Comparison of ENCODE assay signal across 8 cellular contexts in the genomic region with DNA sequence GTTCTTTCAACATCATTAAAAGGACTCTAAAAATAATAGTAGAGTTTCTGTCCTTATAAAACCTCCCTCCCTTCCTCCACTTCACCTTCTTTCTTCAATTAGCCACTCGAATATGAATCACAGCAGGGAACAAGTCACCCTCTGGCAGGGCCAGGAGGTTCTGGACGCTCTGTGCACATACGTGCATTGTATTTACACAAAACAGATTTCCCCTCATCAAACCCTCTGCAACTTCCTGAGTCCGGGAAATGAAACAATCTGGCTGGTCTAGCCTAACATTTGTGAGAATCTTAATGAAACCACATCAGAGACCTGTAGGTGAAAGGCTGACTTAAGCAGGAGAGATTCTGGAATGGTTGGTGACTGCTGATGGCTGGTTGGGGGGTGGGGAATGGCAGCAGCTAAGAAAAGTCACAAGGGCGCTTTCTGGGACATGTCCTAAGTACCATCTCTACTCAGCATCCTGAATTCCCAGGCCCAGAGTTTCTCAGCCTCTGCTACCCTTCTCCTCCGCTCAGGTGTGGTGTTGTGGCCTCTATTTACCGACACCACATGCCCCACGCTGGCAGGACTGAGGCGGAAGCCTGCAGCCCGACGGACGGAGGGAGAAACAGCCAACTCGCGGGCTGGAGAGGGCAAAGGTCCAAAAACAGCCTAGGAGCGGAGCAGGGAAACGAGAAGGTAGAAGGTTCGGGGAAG. TPM values are rescaled to one million over a fixed set of nuclear protein-coding genes. Genes with fewer than 3 reads are reported as not detected.
DNase-seq lines count a peak whose midpoint lies in the region; ATAC-seq and TF ChIP-seq lines count a peak whose summit lies in the region.

No MANE protein-coding gene starts in this region.

- CTCF ChIA-PET in activated CD4-positive, alpha-beta memory T cell treated with anti-CD3 and anti-CD28 coated beads for 36 hours (lab: Charles Lee), result no interaction called here

- H3K27me3 ChIP-seq in cardiac muscle cell (peaks cover 4% of the 10 kb centered on the region), gastroesophageal sphincter (no peaks in the 10 kb centered on the region), ovary (no peaks in the 10 kb centered on the region)

- peaks cover 2% of the 10 kb centered on the region for H3K36me3 Mint-ChIP-seq in activated CD4-positive, alpha-beta memory T cell treated with anti-CD3 and anti-CD28 coated beads for 36 hours

- TF ChIP-seq POLR2A in gastroesophageal sphincter (IDR thresholded peaks at IDR 0.05) (no peak), ovary (IDR thresholded peaks at IDR 0.05) (no peak)

- no peaks in the 10 kb centered on the region for H3K9me3 Mint-ChIP-seq in activated CD4-positive, alpha-beta memory T cell treated with anti-CD3 and anti-CD28 coated beads for 36 hours

- peak overlapping the region; percentile 85 for H3K4me3 ChIP-seq in cardiac muscle cell
- peak overlapping the region; percentile 75 to 91 for H3K4me3 ChIP-seq in gastroesophageal sphincter
- H3K4me3 ChIP-seq in ovary, result peak overlapping the region; percentile 65

- ATAC-seq in Right ventricle myocardium inferior (no peak), gastroesophageal sphincter (no peak), HG02588 (IDR thresholded peaks at IDR 0.05; ENCODE audit: unreplicated experiment) (no peak)

- 0 to 35% methylated on average over 5 to 6 of the region's 17 CpGs for WGBS in gastroesophageal sphincter (ENCODE audit: low coverage in 1 of 2), 2 donors
- WGBS in ovary, 3 donors, result 23 to 36% (median 27%) methylated on average over 17 of the region's 17 CpGs

- no peak for TF ChIP-seq EP300 in gastroesophageal sphincter (IDR thresholded peaks at IDR 0.05)
- TF ChIP-seq EP300 in ovary (IDR thresholded peaks at IDR 0.05), result no peak

- intact Hi-C loops in Right ventricle myocardium inferior (cut with DNase I), result loop anchor here (5.0 to 10.0 kb wide), 3 partner anchors 65 to 235 kb away; partner anchors contain the start of genes BCORL1 and UTP14A
- intact Hi-C loops in activated CD4-positive, alpha-beta memory T cell treated with anti-CD3 and anti-CD28 coated beads for 36 hours (cut with micrococcal nuclease), result no loop called here
- intact Hi-C loops in ovary (cut with DNase I), result no loop called here

- no peaks in the 10 kb centered on the region for H3K4me1 ChIP-seq in cardiac muscle cell (ENCODE audit: low read depth)
- H3K4me1 ChIP-seq in gastroesophageal sphincter, result peaks cover 0 to 30% (median 0%) of the 10 kb centered on the region in 3 donors
- peaks cover 3% of the 10 kb centered on the region for H3K4me1 ChIP-seq in ovary (ENCODE audit: insufficient read depth)

- H3K27ac ChIP-seq in cardiac muscle cell, result no peak overlapping the region
- peak overlapping the region; percentile 63 to 85 (median 83) for H3K27ac ChIP-seq in gastroesophageal sphincter
- H3K27ac ChIP-seq in ovary, result no peak overlapping the region

- DNase-seq in cardiac muscle cell (ENCODE audit: low read depth in 1 of 2, low spot score in 1 of 2), result peak; percentile 5 to 44
- DNase-seq in Right ventricle myocardium inferior (ENCODE audit: missing footprints), result no peak
- peak; percentile 18 for DNase-seq in activated CD4-positive, alpha-beta memory T cell treated with anti-CD3 and anti-CD28 coated beads for 36 hours
- DNase-seq in ovary, result peak; percentile 22 to 49 (median 32)
- DNase-seq in A172 (ENCODE audit: low spot score), result no peak
- no peak for DNase-seq in putamen (ENCODE audit: low spot score)

- POLR2A ChIA-PET in activated CD4-positive, alpha-beta memory T cell treated with anti-CD3 and anti-CD28 coated beads for 36 hours (lab: Charles Lee), result no interaction called here

- H3K4me1 Mint-ChIP-seq in activated CD4-positive, alpha-beta memory T cell treated with anti-CD3 and anti-CD28 coated beads for 36 hours (ENCODE audit: low read depth), result peaks cover 23% of the 10 kb centered on the region

- H3K27me3 Mint-ChIP-seq in activated CD4-positive, alpha-beta memory T cell treated with anti-CD3 and anti-CD28 coated beads for 36 hours, result no peaks in the 10 kb centered on the region

- H3K27ac Mint-ChIP-seq in activated CD4-positive, alpha-beta memory T cell treated with anti-CD3 and anti-CD28 coated beads for 36 hours, result peak overlapping the region; percentile 49

- H3K4me3 Mint-ChIP-seq in activated CD4-positive, alpha-beta memory T cell treated with anti-CD3 and anti-CD28 coated beads for 36 hours, result peak overlapping the region; percentile 79

- TF ChIP-seq CTCF in cardiac muscle cell (IDR thresholded peaks at IDR 0.05; ENCODE audit: low read depth, low read length) (no peak), gastroesophageal sphincter (IDR thresholded peaks at IDR 0.05) (no peak), ovary (IDR thresholded peaks at IDR 0.05) (no peak)

- H3K9me3 ChIP-seq in cardiac muscle cell (ENCODE audit: low read depth) (no peaks in the 10 kb centered on the region), gastroesophageal sphincter (no peaks in the 10 kb centered on the region), ovary (no peaks in the 10 kb centered on the region)

- H3K36me3 ChIP-seq in cardiac muscle cell (no peaks in the 10 kb centered on the region), gastroesophageal sphincter (no peaks in the 10 kb centered on the region), ovary (no peaks in the 10 kb centered on the region)

RNA-seq across cellular contexts. Expression of gene ZDHHC9, which starts 1.0 kb away (rescaled TPM):
- total RNA-seq in cardiac muscle cell (9.9 and 12.9 TPM in 2 replicates), Right ventricle myocardium inferior (17.9 TPM), gastroesophageal sphincter (10 to 100 TPM in 3 of 4 donors, 1 to 10 TPM in 1; 5.4 to 17.1 (median 14.4) TPM), ovary (10 to 100 TPM in 6 of 7 donors, 1 to 10 TPM in 1; 8.9 to 27.8 (median 16.6) TPM)
- polyA plus RNA-seq in cardiac muscle cell (15.5 and 15.6 TPM in 2 replicates), ovary (10 to 100 TPM in 1 of 2 donors, 1 to 10 TPM in 1; 8.3 to 34.6 TPM)
- 10 to 100 TPM in 1 of 2 experiments, 1 to 10 TPM in 1; 9.0 to 11.0 TPM for total RNA-seq in activated CD4-positive, alpha-beta memory T cell treated with anti-CD3 and anti-CD28 coated beads for 36 hours
- total RNA-seq in A172 (2014; rRNA removed; shearing (Covaris generic)), result 10.4 and 18.8 TPM in 2 replicates

Comparison
In these comparisons a context has a peak if more than half of its experiments do, and no peak if none do; other contexts are left out.
1. DNase-seq: peak in cardiac muscle cell (2 of 2), activated CD4-positive, alpha-beta memory T cell treated with anti-CD3 and anti-CD28 coated beads for 36 hours (single experiment) and ovary (5 of 5); none in Right ventricle myocardium inferior (single experiment), A172 (single experiment) and putamen (single experiment).
2. H3K27ac ChIP-seq: peak in gastroesophageal sphincter (4 of 4); none in cardiac muscle cell (single experiment) and ovary (0 of 2).
3. Peak in every context shown above with its lines, with median percentiles within 50 percentile points of each other: H3K4me3 ChIP-seq.